Comparison of ENCODE assay signal across 1 cellular context in the genomic region with DNA sequence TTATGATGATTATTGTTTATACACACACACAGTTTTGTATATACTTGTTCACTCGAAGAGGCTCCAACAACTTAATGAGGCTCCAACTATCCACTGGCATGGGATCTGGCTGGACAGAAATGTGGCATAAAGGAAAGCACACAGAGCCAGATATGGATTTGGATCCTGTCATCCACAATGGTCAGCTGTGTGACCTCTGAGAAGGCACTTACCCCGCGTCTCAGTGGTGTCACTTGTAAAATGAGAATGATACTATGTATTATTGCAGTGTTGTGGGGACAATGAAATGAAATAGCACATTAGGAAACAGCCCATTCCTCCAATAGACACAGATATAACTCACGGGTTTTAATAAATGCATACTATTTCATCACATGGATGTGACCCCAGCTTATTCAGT.
TF ChIP-seq lines count a peak whose summit lies in the region.

No MANE protein-coding gene starts in this region.

TF ChIP-seq in IMR-90, 13 proteins besides CTCF, POLR2A, EP300 and RAD21 (continued from another document):
- TF ChIP-seq ELK1 (IDR thresholded peaks at IDR 0.05; ENCODE audit: borderline replicate concordance, low read depth, low read length), result no peak
